1 cellular context compared by ENCODE assay signal in the genomic region with DNA sequence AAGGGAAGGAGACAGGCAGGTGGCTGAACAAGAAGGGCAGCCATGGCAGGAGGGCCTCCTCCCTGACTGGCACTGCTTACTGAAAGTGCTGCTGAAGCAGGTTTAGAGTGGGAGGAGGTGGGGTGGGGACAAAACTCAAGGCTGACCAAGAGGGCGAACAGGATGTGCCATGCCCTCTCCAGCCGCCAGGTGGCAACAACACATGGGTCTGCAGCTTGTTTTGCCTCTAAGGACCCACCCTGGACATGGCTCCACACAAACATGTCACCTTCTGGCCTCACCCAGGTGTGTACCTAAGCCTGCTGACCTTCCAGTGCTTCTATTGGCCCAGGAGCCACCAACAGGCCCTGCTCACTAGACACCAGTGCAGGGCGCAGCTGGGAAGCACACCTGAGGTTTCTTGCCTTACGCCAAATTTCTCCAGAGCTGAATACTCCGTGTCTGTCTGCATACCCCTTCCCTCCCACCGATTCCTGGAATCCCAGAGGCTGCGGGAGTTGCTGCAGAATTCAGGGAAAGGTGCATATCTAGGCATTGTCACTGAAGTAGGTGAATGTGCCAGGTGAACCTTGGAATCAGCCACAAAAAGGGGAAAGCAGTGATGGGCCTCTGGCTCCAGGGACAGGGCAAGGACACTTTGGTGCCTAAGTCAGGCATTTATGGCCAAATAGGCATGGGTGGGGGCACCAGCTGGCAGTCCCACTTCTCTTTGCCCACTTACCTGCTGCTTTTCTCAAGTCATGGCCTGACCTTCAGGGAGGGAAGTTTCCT.
TF ChIP-seq lines count a peak whose summit lies in the region.

No MANE protein-coding gene starts in this region.

TF ChIP-seq in GM23338, 12 proteins besides CTCF, POLR2A, EP300 and RAD21 (continued from another document):
- TF ChIP-seq, protein P1, sequence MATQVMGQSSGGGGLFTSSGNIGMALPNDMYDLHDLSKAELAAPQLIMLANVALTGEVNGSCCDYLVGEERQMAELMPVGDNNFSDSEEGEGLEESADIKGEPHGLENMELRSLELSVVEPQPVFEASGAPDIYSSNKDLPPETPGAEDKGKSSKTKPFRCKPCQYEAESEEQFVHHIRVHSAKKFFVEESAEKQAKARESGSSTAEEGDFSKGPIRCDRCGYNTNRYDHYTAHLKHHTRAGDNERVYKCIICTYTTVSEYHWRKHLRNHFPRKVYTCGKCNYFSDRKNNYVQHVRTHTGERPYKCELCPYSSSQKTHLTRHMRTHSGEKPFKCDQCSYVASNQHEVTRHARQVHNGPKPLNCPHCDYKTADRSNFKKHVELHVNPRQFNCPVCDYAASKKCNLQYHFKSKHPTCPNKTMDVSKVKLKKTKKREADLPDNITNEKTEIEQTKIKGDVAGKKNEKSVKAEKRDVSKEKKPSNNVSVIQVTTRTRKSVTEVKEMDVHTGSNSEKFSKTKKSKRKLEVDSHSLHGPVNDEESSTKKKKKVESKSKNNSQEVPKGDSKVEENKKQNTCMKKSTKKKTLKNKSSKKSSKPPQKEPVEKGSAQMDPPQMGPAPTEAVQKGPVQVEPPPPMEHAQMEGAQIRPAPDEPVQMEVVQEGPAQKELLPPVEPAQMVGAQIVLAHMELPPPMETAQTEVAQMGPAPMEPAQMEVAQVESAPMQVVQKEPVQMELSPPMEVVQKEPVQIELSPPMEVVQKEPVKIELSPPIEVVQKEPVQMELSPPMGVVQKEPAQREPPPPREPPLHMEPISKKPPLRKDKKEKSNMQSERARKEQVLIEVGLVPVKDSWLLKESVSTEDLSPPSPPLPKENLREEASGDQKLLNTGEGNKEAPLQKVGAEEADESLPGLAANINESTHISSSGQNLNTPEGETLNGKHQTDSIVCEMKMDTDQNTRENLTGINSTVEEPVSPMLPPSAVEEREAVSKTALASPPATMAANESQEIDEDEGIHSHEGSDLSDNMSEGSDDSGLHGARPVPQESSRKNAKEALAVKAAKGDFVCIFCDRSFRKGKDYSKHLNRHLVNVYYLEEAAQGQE (IDR thresholded peaks at IDR 0.05; ENCODE audit: unreplicated experiment), result no peak
